Comparison of ENCODE assay signal across 1 cellular context in genomic region chr2:55839182-55839819, GRCh38.
TF ChIP-seq lines count a peak whose summit lies in the region.

No MANE protein-coding gene starts in this region.

TF ChIP-seq in HepG2, 621 proteins besides CTCF, POLR2A, EP300 and RAD21 (continued from another document and continues in another):
- no peak for TF ChIP-seq ZHX2 (IDR thresholded peaks at IDR 0.05; ENCODE audit: low read depth)
- TF ChIP-seq ZHX2 (CRISPR knock-in tag; IDR thresholded peaks at IDR 0.05; ENCODE audit: borderline replicate concordance) = no peak
- TF ChIP-seq ZNF512 (CRISPR knock-in tag; IDR thresholded peaks at IDR 0.05) = no peak
- peak; percentile 57; the same call in 1 of the 2 replicates for TF ChIP-seq POGZ (CRISPR knock-in tag; IDR thresholded peaks at IDR 0.05)
- TF ChIP-seq SMYD3 (CRISPR knock-in tag; IDR thresholded peaks at IDR 0.05) = peak; percentile 89; the same call in 1 of the 2 replicates
- TF ChIP-seq SSRP1 (CRISPR knock-in tag; IDR thresholded peaks at IDR 0.05) = no peak
- no peak for TF ChIP-seq EED (CRISPR knock-in tag; IDR thresholded peaks at IDR 0.05)
- TF ChIP-seq ZNF839 (CRISPR knock-in tag; IDR thresholded peaks at IDR 0.05; ENCODE audit: borderline replicate concordance) = no peak
- TF ChIP-seq ZNF33B (CRISPR knock-in tag; IDR thresholded peaks at IDR 0.05) = no peak
- peak; percentile 95 for TF ChIP-seq SIX4 (CRISPR knock-in tag; IDR thresholded peaks at IDR 0.05)
- TF ChIP-seq ZSCAN29 (CRISPR knock-in tag; conservative IDR thresholded peaks at IDR 0.05) = 0 out of 2 replicates have a peak, but pooled peaks have one; percentile 43
- no peak for TF ChIP-seq ZNF558 (CRISPR knock-in tag; IDR thresholded peaks at IDR 0.05; ENCODE audit: borderline replicate concordance)
- TF ChIP-seq ZNF362 (CRISPR knock-in tag; IDR thresholded peaks at IDR 0.05; ENCODE audit: borderline replicate concordance) = no peak
- no peak for TF ChIP-seq DZIP1 (CRISPR knock-in tag; IDR thresholded peaks at IDR 0.05)
- TF ChIP-seq TRAFD1 (CRISPR knock-in tag; IDR thresholded peaks at IDR 0.05; ENCODE audit: borderline replicate concordance) = no peak
- no peak for TF ChIP-seq ZNF616 (CRISPR knock-in tag; IDR thresholded peaks at IDR 0.05; ENCODE audit: low read depth)
- TF ChIP-seq ZNF468 (CRISPR knock-in tag; IDR thresholded peaks at IDR 0.05) = no peak
- peak; percentile 71; the same call in 1 of the 2 replicates for TF ChIP-seq RARA (CRISPR knock-in tag; IDR thresholded peaks at IDR 0.05)
- peak; percentile 37; the same call in 1 of the 2 replicates for TF ChIP-seq SALL1 (CRISPR knock-in tag; IDR thresholded peaks at IDR 0.05)
- no peak for TF ChIP-seq KLF13 (CRISPR knock-in tag; IDR thresholded peaks at IDR 0.05)
- peak; percentile 79 for TF ChIP-seq ELF3 (CRISPR knock-in tag; IDR thresholded peaks at IDR 0.05)
- TF ChIP-seq GPN1 (CRISPR knock-in tag; IDR thresholded peaks at IDR 0.05; ENCODE audit: borderline replicate concordance) = no peak
- TF ChIP-seq BCL3 (CRISPR knock-in tag; IDR thresholded peaks at IDR 0.05) = no peak
- peak; percentile 50; the same call in 1 of the 2 replicates for TF ChIP-seq ZBTB7B (CRISPR knock-in tag; IDR thresholded peaks at IDR 0.05)
- TF ChIP-seq ZNF878 (CRISPR knock-in tag; IDR thresholded peaks at IDR 0.05) = peak; percentile 57; the same call in 1 of the 2 replicates
- no peak for TF ChIP-seq ZSCAN12 (CRISPR knock-in tag; IDR thresholded peaks at IDR 0.05)
- TF ChIP-seq RBAK (CRISPR knock-in tag; IDR thresholded peaks at IDR 0.05) = no peak
- TF ChIP-seq ZNF652 (CRISPR knock-in tag; IDR thresholded peaks at IDR 0.05; ENCODE audit: borderline replicate concordance, low read depth) = peak; percentile 75
- peak; percentile 53; the same call in 1 of the 2 replicates for TF ChIP-seq NR2F6 (IDR thresholded peaks at IDR 0.05)
- peak; percentile 65 for TF ChIP-seq NR2F6 (CRISPR knock-in tag; IDR thresholded peaks at IDR 0.05)
- no peak for TF ChIP-seq RFXAP (CRISPR knock-in tag; IDR thresholded peaks at IDR 0.05; ENCODE audit: borderline replicate concordance)
- no peak for TF ChIP-seq ZNF513 (CRISPR knock-in tag; conservative IDR thresholded peaks at IDR 0.05)
- TF ChIP-seq HNRNPLL (IDR thresholded peaks at IDR 0.05; ENCODE audit: low read depth, low read length, poor library complexity, severe bottlenecking) = no peak
- TF ChIP-seq NCOA1 (CRISPR knock-in tag; IDR thresholded peaks at IDR 0.05) = no peak
- no peak for TF ChIP-seq HBP1 (CRISPR knock-in tag; IDR thresholded peaks at IDR 0.05; ENCODE audit: low read depth)
- peak; percentile 91 for TF ChIP-seq ZNF644 (CRISPR knock-in tag; IDR thresholded peaks at IDR 0.05; ENCODE audit: low read depth)
- peak; percentile 81 for TF ChIP-seq RXRB (CRISPR knock-in tag; IDR thresholded peaks at IDR 0.05; ENCODE audit: borderline replicate concordance)
- peak; percentile 91 for TF ChIP-seq MEIS2 (CRISPR knock-in tag; IDR thresholded peaks at IDR 0.05)
- no peak for TF ChIP-seq MAFG (CRISPR knock-in tag; IDR thresholded peaks at IDR 0.05)
- TF ChIP-seq FOXM1 (CRISPR knock-in tag; IDR thresholded peaks at IDR 0.05) = no peak
- no peak for TF ChIP-seq PAF1 (CRISPR knock-in tag; IDR thresholded peaks at IDR 0.05)
